8 cellular contexts compared by ENCODE assay signal in the genomic region with DNA sequence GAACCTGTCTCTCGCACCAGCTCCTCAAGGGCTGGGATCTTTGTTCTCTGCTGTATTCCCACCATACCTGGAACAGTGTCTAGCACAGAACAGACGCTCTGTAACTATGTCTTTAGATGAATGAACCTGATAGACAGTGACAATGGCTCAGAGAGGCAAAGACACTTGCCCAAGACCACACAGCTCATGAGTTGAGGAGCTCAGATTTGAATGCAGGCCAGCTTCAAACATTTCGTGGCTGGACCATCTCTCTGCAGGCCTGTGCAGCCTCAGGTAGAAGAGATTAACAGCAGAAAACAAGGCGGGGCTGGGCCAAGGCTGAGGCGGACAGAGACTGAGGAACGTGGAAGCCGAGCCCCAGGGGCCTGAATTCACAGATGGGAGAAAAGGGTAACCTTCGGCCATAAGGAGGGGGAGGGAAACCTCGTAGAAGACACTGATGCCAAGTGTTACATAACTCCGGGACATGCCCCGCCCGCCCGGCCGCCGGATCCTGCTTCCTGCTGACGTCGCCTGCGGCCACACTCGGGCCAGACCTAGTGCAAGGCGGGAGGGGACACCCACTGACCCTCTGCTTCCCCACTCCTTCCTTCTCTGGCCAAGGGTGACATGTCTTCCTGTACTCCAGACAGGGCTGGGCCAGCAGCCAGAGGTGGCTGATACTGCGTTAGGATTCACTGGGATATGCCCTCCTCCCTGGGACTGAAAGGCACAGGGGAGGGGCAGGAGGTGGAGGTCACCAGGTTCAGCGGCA.
DNase-seq lines count a peak whose midpoint lies in the region; ATAC-seq and TF ChIP-seq lines count a peak whose summit lies in the region.

No MANE protein-coding gene starts in this region.

- no peaks in the 10 kb centered on the region for H3K27me3 Mint-ChIP-seq in activated naive CD4-positive, alpha-beta T cell treated with anti-CD3 and anti-CD28 coated beads for 36 hours (ENCODE audit: low read depth)
- H3K27me3 Mint-ChIP-seq in stimulated activated memory B cell treated with anti-CD40 and anti-IgM and Interleukin-4, amounts not matched to agents 10 μg/mL and 1 μg/mL and 100 μg/mL, for 72 hours = no peaks in the 10 kb centered on the region

- H3K79me2 ChIP-seq in parathyroid adenoma = peaks cover 40% of the 10 kb centered on the region

- no peak overlapping the region for H3K9ac ChIP-seq in parathyroid adenoma

- peak; percentile 18 for DNase-seq in UCSD-AML1 (lab: John Stamatoyannopoulos, UW; ENCODE audit: unreplicated experiment)
- peak; percentile 84 for DNase-seq in fibroblast of the aortic adventitia (ENCODE audit: low read depth)
- DNase-seq in activated naive CD4-positive, alpha-beta T cell treated with anti-CD3 and anti-CD28 coated beads, Interleukin-2, amount 50 U/mL, for 72 hours (ENCODE audit: low spot score in 2 of 2) = no peak
- no peak for DNase-seq in activated CD4-positive, alpha-beta T cell treated with anti-CD3 and anti-CD28 coated beads, Interleukin-2, amount 50 U/mL, for 48 hours
- no peak for DNase-seq in activated naive CD4-positive, alpha-beta T cell treated with anti-CD3 and anti-CD28 coated beads for 36 hours

- H3K27ac ChIP-seq in C4-2B (peak overlapping the region; percentile 52), parathyroid adenoma (peak overlapping the region; percentile 63)

- peak overlapping the region; percentile 39 for H3K4me2 ChIP-seq in parathyroid adenoma (ENCODE audit: low read length)

- H3K27ac Mint-ChIP-seq in activated naive CD4-positive, alpha-beta T cell treated with anti-CD3 and anti-CD28 coated beads, Interleukin-2, amount 50 U/mL, for 72 hours = peak overlapping the region in 1 of 2 donors; percentile 50
- H3K27ac Mint-ChIP-seq in activated naive CD4-positive, alpha-beta T cell treated with anti-CD3 and anti-CD28 coated beads for 36 hours = no peak overlapping the region
- no peak overlapping the region for H3K27ac Mint-ChIP-seq in stimulated activated memory B cell treated with anti-CD40 and anti-IgM and Interleukin-4, amounts not matched to agents 10 μg/mL and 1 μg/mL and 100 μg/mL, for 72 hours

- H3K9me3 ChIP-seq in parathyroid adenoma (ENCODE audit: control insufficient read depth, low read length) = no peaks in the 10 kb centered on the region

- no peaks in the 10 kb centered on the region for H3K4me1 Mint-ChIP-seq in activated naive CD4-positive, alpha-beta T cell treated with anti-CD3 and anti-CD28 coated beads for 36 hours (ENCODE audit: low read depth)
- peaks cover 5% of the 10 kb centered on the region for H3K4me1 Mint-ChIP-seq in stimulated activated memory B cell treated with anti-CD40 and anti-IgM and Interleukin-4, amounts not matched to agents 10 μg/mL and 1 μg/mL and 100 μg/mL, for 72 hours

- ATAC-seq in activated naive CD4-positive, alpha-beta T cell treated with anti-CD3 and anti-CD28 coated beads, Interleukin-2, amount 50 U/mL, for 72 hours = no peak
- ATAC-seq in stimulated activated memory B cell treated with anti-CD40 and anti-IgM and Interleukin-4, amounts not matched to agents 10 μg/mL and 1 μg/mL and 100 μg/mL, for 72 hours = no peak

- H3K9me3 Mint-ChIP-seq in activated naive CD4-positive, alpha-beta T cell treated with anti-CD3 and anti-CD28 coated beads, Interleukin-2, amount 50 U/mL, for 72 hours = no peaks in the 10 kb centered on the region
- no peaks in the 10 kb centered on the region for H3K9me3 Mint-ChIP-seq in activated naive CD4-positive, alpha-beta T cell treated with anti-CD3 and anti-CD28 coated beads for 36 hours
- H3K9me3 Mint-ChIP-seq in stimulated activated memory B cell treated with anti-CD40 and anti-IgM and Interleukin-4, amounts not matched to agents 10 μg/mL and 1 μg/mL and 100 μg/mL, for 72 hours = no peaks in the 10 kb centered on the region

- no peak overlapping the region for H2AFZ ChIP-seq in parathyroid adenoma

- CTCF ChIA-PET in activated naive CD4-positive, alpha-beta T cell treated with anti-CD3 and anti-CD28 coated beads for 36 hours (lab: Charles Lee) = interaction anchor here (0.6 to 1.0 kb wide), 2 partner anchors 305 to 383 kb away, joined by 3 read pairs; no protein-coding TSS in a partner anchor

- no peak overlapping the region for H3K4me3 Mint-ChIP-seq in activated naive CD4-positive, alpha-beta T cell treated with anti-CD3 and anti-CD28 coated beads for 36 hours
- H3K4me3 Mint-ChIP-seq in stimulated activated memory B cell treated with anti-CD40 and anti-IgM and Interleukin-4, amounts not matched to agents 10 μg/mL and 1 μg/mL and 100 μg/mL, for 72 hours = no peak overlapping the region

- H3K27me3 ChIP-seq in parathyroid adenoma (ENCODE audit: control insufficient read depth, insufficient read depth, low read length) = no peaks in the 10 kb centered on the region

- TF ChIP-seq CTCF in C4-2B (conservative IDR thresholded peaks at IDR 0.05) = no peak
- TF ChIP-seq CTCF in fibroblast of the aortic adventitia (IDR thresholded peaks at IDR 0.05; ENCODE audit: insufficient read depth, low read length) = no peak
- no peak for TF ChIP-seq CTCF in parathyroid adenoma (IDR thresholded peaks at IDR 0.05)

- H3K4me3 ChIP-seq in fibroblast of the aortic adventitia (ENCODE audit: low read depth, low read length) = no peak overlapping the region
- peak overlapping the region; percentile 24 for H3K4me3 ChIP-seq in parathyroid adenoma (ENCODE audit: low read depth, low read length)

- intact Hi-C loops in activated naive CD4-positive, alpha-beta T cell treated with anti-CD3 and anti-CD28 coated beads for 36 hours (cut with micrococcal nuclease) = no loop called here

- H3K36me3 ChIP-seq in parathyroid adenoma (ENCODE audit: control insufficient read depth, insufficient read depth, low read length) = no peaks in the 10 kb centered on the region

- H3K36me3 Mint-ChIP-seq in activated naive CD4-positive, alpha-beta T cell treated with anti-CD3 and anti-CD28 coated beads, Interleukin-2, amount 50 U/mL, for 72 hours = no peaks in the 10 kb centered on the region
- peaks cover 7% of the 10 kb centered on the region for H3K36me3 Mint-ChIP-seq in activated naive CD4-positive, alpha-beta T cell treated with anti-CD3 and anti-CD28 coated beads for 36 hours (ENCODE audit: low read depth)
- H3K36me3 Mint-ChIP-seq in stimulated activated memory B cell treated with anti-CD40 and anti-IgM and Interleukin-4, amounts not matched to agents 10 μg/mL and 1 μg/mL and 100 μg/mL, for 72 hours = peaks cover 49% of the 10 kb centered on the region

- peaks cover 8% of the 10 kb centered on the region for H3K4me1 ChIP-seq in parathyroid adenoma

Comparison
In these comparisons a context has a peak if more than half of its experiments do, and no peak if none do; other contexts are left out.
1. DNase-seq: peak in UCSD-AML1 (single experiment) and fibroblast of the aortic adventitia (single experiment); none in activated naive CD4-positive, alpha-beta T cell treated with anti-CD3 and anti-CD28 coated beads, Interleukin-2, amount 50 U/mL, for 72 hours (0 of 2), activated CD4-positive, alpha-beta T cell treated with anti-CD3 and anti-CD28 coated beads, Interleukin-2, amount 50 U/mL, for 48 hours (0 of 2) and activated naive CD4-positive, alpha-beta T cell treated with anti-CD3 and anti-CD28 coated beads for 36 hours (single experiment).